ENCODE assay signal across 19 cellular contexts in the genomic region with DNA sequence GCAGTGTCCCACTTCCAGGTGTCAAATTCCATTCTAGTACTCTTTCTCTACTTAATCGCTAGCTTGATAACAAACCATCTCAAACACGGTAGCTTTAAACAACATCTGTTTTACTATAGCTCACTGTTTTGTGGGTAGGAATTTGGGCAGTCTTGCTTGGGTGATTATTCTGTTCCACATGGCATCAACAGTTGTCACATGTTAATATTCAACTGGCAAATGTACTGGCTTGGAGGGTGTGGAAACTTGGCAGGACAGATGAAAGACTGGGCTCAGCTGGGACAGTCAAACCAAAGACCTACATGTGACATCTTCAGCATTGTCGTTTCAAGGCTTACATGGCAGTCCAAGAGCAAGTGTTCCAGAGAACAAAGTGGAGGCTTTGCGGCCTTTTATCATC.
DNase-seq lines count a peak whose midpoint lies in the region; ATAC-seq lines count a peak whose summit lies in the region.
"Had no signal": no experiment of that assay in that cellular context is flagged by ENCODE, and none has a peak within 500 bp of the region (broad histone marks: within the 10 kb centered on the region; RNA-seq: fewer than 3 reads in every experiment).

No MANE protein-coding gene starts in this region.

- no peak overlapping the region for H4K5ac ChIP-seq in mesendoderm (ENCODE audit: low read length)

- H2BK5ac ChIP-seq in mesendoderm (ENCODE audit: low read length): no peak overlapping the region

- H3K4me1 ChIP-seq in mesendoderm (ENCODE audit: control insufficient read depth, low read depth, low read length): no peaks in the 10 kb centered on the region
- H3K4me1 ChIP-seq: SJCRH30 had no signal

- no peak overlapping the region for H3K18ac ChIP-seq in mesendoderm (ENCODE audit: low read length)

- no peak overlapping the region for H2BK15ac ChIP-seq in mesendoderm (replicated peaks; ENCODE audit: low read depth)

- H3K36me3 ChIP-seq in mesendoderm (ENCODE audit: control insufficient read depth, insufficient read depth, low read length): no peaks in the 10 kb centered on the region
- H3K36me3 ChIP-seq: SJCRH30 had no signal

- H3K56ac ChIP-seq in mesendoderm (ENCODE audit: low read length): no peak overlapping the region

- no peaks in the 10 kb centered on the region for H3K79me1 ChIP-seq in mesendoderm (ENCODE audit: low read length)

- WGBS in mesendoderm (ENCODE audit: extremely low coverage, insufficient coverage, low lambda C conversion rate): no CpG with 5 or more reads among the region's 4 CpGs

- no peaks in the 10 kb centered on the region for H3K27me3 ChIP-seq in mesendoderm (ENCODE audit: insufficient read depth, low read length, poor library complexity)
- H3K27me3 ChIP-seq: SJCRH30 had no signal

- no peak overlapping the region for H3K4me3 ChIP-seq in mesendoderm (ENCODE audit: low read length)
- H3K4me3 ChIP-seq: GM23248, SJCRH30 had no signal

- no peak overlapping the region for H3K4me2 ChIP-seq in mesendoderm (ENCODE audit: low read length)

- DNase-seq in Caki2 (ENCODE audit: low read depth) (peak; percentile 76), NCI-H1694 treated with DMSO at 0.1 percent for 48 hours (lab: John Stamatoyannopoulos, UW) (peak; percentile 35), mesendoderm (peak; percentile 7), NCI-H187 treated with DMSO at 0.1 percent for 48 hours (lab: John Stamatoyannopoulos, UW) (no peak), COR-L47 (lab: John Stamatoyannopoulos, UW) (no peak), T-helper 9 cell (no peak)
- DNase-seq: AML-193; GF-D8; GM23248; IMR-90; Kasumi-1; NCI-H1105 treated with DMSO at 0.1 percent for 48 hours; NCI-H2029; NCI-H526; NK-92 treated with Interleukin-12 subunit alpha and Interleukin-12 subunit beta, amount 100 ng/mL, for 24 hours; OCI-M1; SJCRH30 had no signal

- H2AK5ac ChIP-seq in mesendoderm (ENCODE audit: low read length): no peak overlapping the region

- no peak overlapping the region for H3K4ac ChIP-seq in mesendoderm (ENCODE audit: low read depth, low read length)

- H3K9ac ChIP-seq in mesendoderm (ENCODE audit: low read length): no peak overlapping the region
- H3K9ac ChIP-seq: GM23248 had no signal

- H4K8ac ChIP-seq in mesendoderm (ENCODE audit: low read depth, low read length): no peak overlapping the region

- H2BK120ac ChIP-seq in mesendoderm (ENCODE audit: low read depth, low read length): no peak overlapping the region

- in situ Hi-C loops in Caki2 (cut with HindIII; ENCODE audit: low pct_unique_long_range_greater_than_20kb, low sequenced_read_pairs): no loop called here

- no peaks in the 10 kb centered on the region for H3K79me2 ChIP-seq in mesendoderm (ENCODE audit: control insufficient read depth, insufficient read depth, low read length)

- ATAC-seq in GM21619 (IDR thresholded peaks at IDR 0.05; ENCODE audit: unreplicated experiment): peak; percentile 31

- H3K23ac ChIP-seq in mesendoderm (ENCODE audit: low read length): no peak overlapping the region

- H3K27ac ChIP-seq in mesendoderm (ENCODE audit: low read depth, low read length): no peak overlapping the region
- H3K27ac ChIP-seq: GM23248, RWPE1, SJCRH30 had no signal

Comparison
In these comparisons a context has a peak if more than half of its experiments do, and no peak if none do; other contexts are left out.
1. DNase-seq: peak in Caki2 (single experiment), NCI-H1694 treated with DMSO at 0.1 percent for 48 hours (single experiment) and mesendoderm (single experiment); none in NCI-H187 treated with DMSO at 0.1 percent for 48 hours (single experiment), COR-L47 (single experiment) and T-helper 9 cell (single experiment).